Comparison of ENCODE assay signal across 8 cellular contexts in genomic region chr7:25496394-25497103, GRCh38.
DNase-seq lines count a peak whose midpoint lies in the region; ATAC-seq, FAIRE-seq and TF ChIP-seq lines count a peak whose summit lies in the region.

No MANE protein-coding gene starts in this region.

- H3K36me3 Mint-ChIP-seq in memory B cell, result no peaks in the 10 kb centered on the region

- DNase-seq in RPMI8226, result peak; percentile 8
- DNase-seq in memory B cell (ENCODE audit: low spot score in 2 of 2), result peak; percentile 20 to 26
- no peak for DNase-seq in small intestine
- no peak for DNase-seq in activated CD4-positive, alpha-beta T cell treated with anti-CD3 and anti-CD28 coated beads, Interleukin-2, amount 50 U/mL, for 4 hours
- DNase-seq in ureter (ENCODE audit: low spot score), result no peak
- DNase-seq in BE2C, result no peak

- 75 to 89% (median 85%) methylated on average over 13 of the region's 13 CpGs for WGBS in small intestine, 3 donors

- no peak overlapping the region for H3K4me3 ChIP-seq in small intestine (ENCODE audit: low read depth in 1 of 2, low read length in 2 of 2)
- no peak overlapping the region for H3K4me3 ChIP-seq in BE2C (ENCODE audit: low read depth, low read length)

- H3K4me1 ChIP-seq in small intestine (ENCODE audit: control insufficient read depth in 2 of 2, insufficient read depth in 1 of 2, low read depth in 1 of 2, low read length in 1 of 2) (no peaks in the 10 kb centered on the region), BE2C (no peaks in the 10 kb centered on the region; the same call in 1 of the 2 replicates)

- peaks cover under 1% of the 10 kb centered on the region for H3K27me3 Mint-ChIP-seq in memory B cell

- H3K27me3 ChIP-seq in small intestine (ENCODE audit: control insufficient read depth in 2 of 2, insufficient read depth in 2 of 2, low read length in 2 of 2) (no peaks in the 10 kb centered on the region), BE2C (no peaks in the 10 kb centered on the region)

- H3K4me1 Mint-ChIP-seq in memory B cell, result peaks cover 8% of the 10 kb centered on the region

- peak overlapping the region; percentile 91 for H3K27ac Mint-ChIP-seq in memory B cell

- H3K36me3 ChIP-seq in small intestine (ENCODE audit: control insufficient read depth in 2 of 2, insufficient read depth in 2 of 2, low read length in 2 of 2), result no peaks in the 10 kb centered on the region
- no peaks in the 10 kb centered on the region for H3K36me3 ChIP-seq in BE2C

- ATAC-seq in GM18907 (IDR thresholded peaks at IDR 0.05; ENCODE audit: unreplicated experiment), result peak; percentile 86
- ATAC-seq in HG02885 (IDR thresholded peaks at IDR 0.05; ENCODE audit: poor library complexity, unreplicated experiment), result peak; percentile 81
- ATAC-seq in memory B cell (ENCODE audit: low read depth), result peak; percentile 91

- no peak for TF ChIP-seq CTCF in BE2C (IDR thresholded peaks at IDR 0.05; ENCODE audit: low read depth, low read length)

- H3K27ac ChIP-seq in small intestine (ENCODE audit: low read depth in 1 of 2, low read length in 1 of 2), result peak overlapping the region in 1 of 2 donors; percentile 68

- FAIRE-seq in small intestine (lab: Jason Lieb, UNC), result no peak

- peak overlapping the region; percentile 94 for H3K4me3 Mint-ChIP-seq in memory B cell

- H3K9me3 Mint-ChIP-seq in memory B cell, result no peaks in the 10 kb centered on the region

- H3K9me3 ChIP-seq in small intestine (ENCODE audit: control insufficient read depth, low read depth), result no peaks in the 10 kb centered on the region
- H3K9me3 ChIP-seq in BE2C, result no peaks in the 10 kb centered on the region

Comparison
In these comparisons a context has a peak if more than half of its experiments do, and no peak if none do; other contexts are left out.
1. DNase-seq: peak in RPMI8226 (single experiment) and memory B cell (2 of 2); none in small intestine (single experiment), activated CD4-positive, alpha-beta T cell treated with anti-CD3 and anti-CD28 coated beads, Interleukin-2, amount 50 U/mL, for 4 hours (0 of 2), ureter (single experiment) and BE2C (single experiment).
2. Peak in every context shown above with its lines, with median percentiles within 50 percentile points of each other: ATAC-seq.